30 cellular contexts compared by ENCODE assay signal in genomic region chr15:60221356-60221755, GRCh38.
"Had no signal": no experiment of that assay in that cellular context is flagged by ENCODE, and none has a peak within 500 bp of the region (broad histone marks: within the 10 kb centered on the region; RNA-seq: fewer than 3 reads in every experiment).

No MANE protein-coding gene starts in this region.

- H3K9me3 ChIP-seq: adrenal gland, ascending aorta, body of pancreas, breast epithelium had no signal

- H3K4me3 ChIP-seq: adrenal gland, ascending aorta, body of pancreas, breast epithelium, cardiac muscle cell had no signal

- H3K4me1 ChIP-seq: adrenal gland, ascending aorta, body of pancreas, breast epithelium had no signal

- H3K27ac ChIP-seq: adrenal gland, ascending aorta, body of pancreas, brain microvascular endothelial cell, breast epithelium, cardiac muscle cell had no signal

- H3K36me3 ChIP-seq: adrenal gland, ascending aorta, brain microvascular endothelial cell, breast epithelium, cardiac muscle cell had no signal

- DNase-seq: activated effector memory CD4-positive, alpha-beta T cell treated with anti-CD3 and anti-CD28 coated beads, Interleukin-2, amount 50 U/mL, for 16 hours; activated effector memory CD4-positive, alpha-beta T cell treated with Interleukin-2 at 50 U/mL for 16 hours; activated gamma-delta T cell; activated gamma-delta T cell treated with Interleukin-2 at 50 U/mL for 16 hours; activated naive CD4-positive, alpha-beta T cell; activated naive CD4-positive, alpha-beta T cell treated with anti-CD3 and anti-CD28 coated beads for 36 hours; activated naive CD4-positive, alpha-beta T cell treated with anti-CD3 and anti-CD28 coated beads, Interleukin-2, amount 10 ng/mL, durations not matched to agents 7 days and 5 days; activated naive CD4-positive, alpha-beta T cell treated with anti-CD3 and anti-CD28 coated beads, Interleukin-2, amount 50 U/mL, for 16 hours; activated naive CD4-positive, alpha-beta T cell treated with Interleukin-2 at 50 U/mL for 16 hours; activated naive CD8-positive, alpha-beta T cell treated with anti-CD3 and anti-CD28 coated beads for 36 hours; activated naive CD8-positive, alpha-beta T cell treated with anti-CD3 and anti-CD28 coated beads, Interleukin-2, amount 10 ng/mL, durations not matched to agents 7 days and 5 days; activated naive CD8-positive, alpha-beta T cell treated with anti-CD3 and anti-CD28 coated beads, Interleukin-2, amount 50 U/mL, for 24 hours; activated T-cell treated with anti-CD3 and anti-CD28 coated beads, Interleukin-2, amount 50 U/mL, for 1 hour; activated T-cell treated with anti-CD3 and anti-CD28 coated beads, Interleukin-2, amount 50 U/mL, for 24 hours; activated T-cell treated with anti-CD3 and anti-CD28 coated beads, Interleukin-2, amount 50 U/mL, for 4 hours; activated T-cell treated with anti-CD3 and anti-CD28 coated beads, Interleukin-2, amount 50 U/mL, for 48 hours; activated T-cell treated with anti-CD3 and anti-CD28 coated beads, Interleukin-2, amount 50 U/mL, for 72 hours; adrenal gland; amniotic stem cell; anterior cingulate cortex; aorta; body of pancreas; brain microvascular endothelial cell; caudate nucleus; cerebellar nuclear complex had no signal

- ATAC-seq: activated naive CD4-positive, alpha-beta T cell treated with anti-CD3 and anti-CD28 coated beads, Interleukin-2, amount 50 U/mL, for 72 hours; activated naive CD8-positive, alpha-beta T cell treated with anti-CD3 and anti-CD28 coated beads, Interleukin-2, amount 50 U/mL, for 24 hours; activated T-cell treated with anti-CD3 and anti-CD28 coated beads, Interleukin-2, amount 50 U/mL, for 4 hours; activated T-cell treated with anti-CD3 and anti-CD28 coated beads, Interleukin-2, amount 50 U/mL, for 72 hours; activated T-helper 17 cell treated with anti-CD3 and anti-CD28 coated beads, Interleukin-2, amount 50 U/mL, for 72 hours; body of pancreas had no signal

- H3K27me3 ChIP-seq: adrenal gland, ascending aorta, body of pancreas, brain microvascular endothelial cell, cardiac muscle cell had no signal
